ENCODE assay signal across 24 cellular contexts in the genomic region with DNA sequence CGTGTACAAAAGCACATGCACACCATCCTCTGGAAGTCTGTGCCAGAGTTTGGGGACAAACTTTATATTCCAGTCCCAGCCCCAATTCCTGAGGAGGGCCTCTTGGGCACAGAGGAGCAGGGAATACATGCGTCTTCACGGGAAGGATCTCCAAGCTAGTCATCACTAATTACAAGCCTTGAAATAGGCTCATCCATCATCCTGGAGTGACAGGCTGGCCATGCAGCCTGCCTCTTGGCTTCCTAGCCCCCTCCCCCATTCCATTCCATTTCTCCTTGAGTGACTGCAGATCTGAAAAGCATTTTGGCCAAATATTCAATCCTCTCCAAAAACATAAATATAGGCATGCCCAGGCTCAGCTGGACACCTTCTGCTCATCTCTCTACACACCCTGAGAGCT. TPM values are rescaled to one million over a fixed set of nuclear protein-coding genes. Genes with fewer than 3 reads are reported as not detected.
"Had no signal": no experiment of that assay in that cellular context is flagged by ENCODE, and none has a peak within 500 bp of the region (broad histone marks: within the 10 kb centered on the region; RNA-seq: fewer than 3 reads in every experiment).

No MANE protein-coding gene starts in this region.

- H3K27ac Mint-ChIP-seq: activated CD4-positive, alpha-beta T cell treated with anti-CD3 and anti-CD28 coated beads, Interleukin-2, amount 10 ng/mL, durations not matched to agents 24 days and 14 days; activated CD8-positive, alpha-beta memory T cell treated with anti-CD3 and anti-CD28 coated beads, Interleukin-2, amount 10 ng/mL, durations not matched to agents 7 days and 5 days; activated naive CD4-positive, alpha-beta T cell treated with anti-CD3 and anti-CD28 coated beads, Interleukin-2, amount 50 U/mL, for 24 hours; activated T-cell treated with anti-CD3 and anti-CD28 coated beads, Interleukin-2, amount 50 U/mL, for 24 hours; activated T-helper 1 cell treated with anti-CD3 and anti-CD28 coated beads, Interleukin-12 subunit alpha, Interleukin-12 subunit beta, Interleukin-2, Interleukin-4 antibody, amounts not matched to agents 30 ng/mL and 10 ng/mL and 1 ng/mL, durations not matched to agents 14 hours and 24 hours and 36 hours; T-helper 17 cell; WTC11 had no signal

- H3K4me1 ChIP-seq: breast epithelium had no signal

- H3K36me3 Mint-ChIP-seq: activated CD8-positive, alpha-beta memory T cell treated with anti-CD3 and anti-CD28 coated beads, Interleukin-2, amount 10 ng/mL, durations not matched to agents 7 days and 5 days had no signal

- H3K9me3 Mint-ChIP-seq: activated CD4-positive, alpha-beta T cell treated with anti-CD3 and anti-CD28 coated beads, Interleukin-2, amount 10 ng/mL, durations not matched to agents 24 days and 14 days; activated naive CD4-positive, alpha-beta T cell treated with anti-CD3 and anti-CD28 coated beads, Interleukin-2, amount 50 U/mL, for 24 hours; central memory CD8-positive, alpha-beta T cell had no signal

- H3K27ac ChIP-seq: breast epithelium, PC-9 had no signal

- H3K27me3 ChIP-seq: breast epithelium had no signal

- ATAC-seq: activated CD8-positive, alpha-beta memory T cell treated with anti-CD3 and anti-CD28 coated beads, Interleukin-2, amount 10 ng/mL, durations not matched to agents 7 days and 5 days; T-helper 17 cell; WTC11 had no signal

- DNase-seq: activated CD4-positive, alpha-beta T cell treated with anti-CD3 and anti-CD28 coated beads, Interleukin-2, amount 10 ng/mL, durations not matched to agents 24 days and 14 days; activated CD4-positive, alpha-beta T cell treated with anti-CD3 and anti-CD28 coated beads, Interleukin-2, amount 50 U/mL, for 48 hours; activated CD4-positive, CD25-positive, alpha-beta regulatory T cell treated with anti-CD3 and anti-CD28 coated beads, Interleukin-2, amount 50 U/mL, for 72 hours; activated CD8-positive, alpha-beta memory T cell treated with anti-CD3 and anti-CD28 coated beads, Interleukin-2, amount 10 ng/mL, durations not matched to agents 7 days and 5 days; activated effector memory CD4-positive, alpha-beta T cell treated with Interleukin-2 at 50 U/mL for 16 hours; activated naive CD4-positive, alpha-beta T cell; activated T-cell treated with anti-CD3 and anti-CD28 coated beads, Interleukin-2, amount 50 U/mL, for 24 hours; aorta; NCI-H1105 treated with DMSO at 0.1 percent for 48 hours; NCI-H1930; NCI-H2171; NCI-H345; NCI-H510A; NCI-H526 treated with DMSO at 0.1 percent for 48 hours; PC-9; SHP77 treated with DMSO at 0.1 percent for 48 hours; T-helper 17 cell; T-helper 9 cell had no signal

- H3K4me3 Mint-ChIP-seq: activated CD4-positive, alpha-beta T cell treated with anti-CD3 and anti-CD28 coated beads, Interleukin-2, amount 10 ng/mL, durations not matched to agents 24 days and 14 days; activated CD8-positive, alpha-beta memory T cell treated with anti-CD3 and anti-CD28 coated beads, Interleukin-2, amount 10 ng/mL, durations not matched to agents 7 days and 5 days; activated naive CD4-positive, alpha-beta T cell treated with anti-CD3 and anti-CD28 coated beads, Interleukin-2, amount 50 U/mL, for 24 hours; activated T-cell treated with anti-CD3 and anti-CD28 coated beads, Interleukin-2, amount 50 U/mL, for 24 hours; activated T-helper 1 cell treated with anti-CD3 and anti-CD28 coated beads, Interleukin-12 subunit alpha, Interleukin-12 subunit beta, Interleukin-2, Interleukin-4 antibody, amounts not matched to agents 30 ng/mL and 10 ng/mL and 1 ng/mL, durations not matched to agents 14 hours and 24 hours and 36 hours; central memory CD8-positive, alpha-beta T cell; T-helper 17 cell; WTC11 had no signal

- H3K27me3 Mint-ChIP-seq: activated CD8-positive, alpha-beta memory T cell treated with anti-CD3 and anti-CD28 coated beads, Interleukin-2, amount 10 ng/mL, durations not matched to agents 7 days and 5 days had no signal

- H3K4me3 ChIP-seq: breast epithelium, PC-9 had no signal

- H3K4me1 Mint-ChIP-seq: activated CD4-positive, alpha-beta T cell treated with anti-CD3 and anti-CD28 coated beads, Interleukin-2, amount 10 ng/mL, durations not matched to agents 24 days and 14 days; activated CD8-positive, alpha-beta memory T cell treated with anti-CD3 and anti-CD28 coated beads, Interleukin-2, amount 10 ng/mL, durations not matched to agents 7 days and 5 days; activated naive CD4-positive, alpha-beta T cell treated with anti-CD3 and anti-CD28 coated beads, Interleukin-2, amount 50 U/mL, for 24 hours; central memory CD8-positive, alpha-beta T cell; T-helper 17 cell; WTC11 had no signal

- H3K36me3 ChIP-seq: breast epithelium had no signal

RNA-seq across cellular contexts. Expression of a gene that starts 24.8 kb away (rescaled TPM):
- total RNA-seq: activated CD8-positive, alpha-beta memory T cell treated with anti-CD3 and anti-CD28 coated beads, Interleukin-2, amount 10 ng/mL, durations not matched to agents 7 days and 5 days; activated T-helper 1 cell treated with anti-CD3 and anti-CD28 coated beads, Interleukin-12 subunit alpha, Interleukin-12 subunit beta, Interleukin-2, Interleukin-4 antibody, amounts not matched to agents 30 ng/mL and 10 ng/mL and 1 ng/mL, durations not matched to agents 14 hours and 24 hours and 36 hours; SK-MEL-5 had no signal
